Comparison of ENCODE assay signal across 20 cellular contexts in genomic region chr4:20591571-20592455, GRCh38.
A peak's percentile ranks its signal among the peaks of the same experiment; 100 is the strongest.
DNase-seq lines count a peak whose midpoint lies in the region; FAIRE-seq and TF ChIP-seq lines count a peak whose summit lies in the region.
"Had no signal": no experiment of that assay in that cellular context is flagged by ENCODE, and none has a peak within 500 bp of the region (broad histone marks: within the 10 kb centered on the region; RNA-seq: fewer than 3 reads in every experiment).

No MANE protein-coding gene starts in this region.

- TF ChIP-seq CTCF in VCaP (conservative IDR thresholded peaks at IDR 0.05), result no peak
- TF ChIP-seq CTCF in uterus (IDR thresholded peaks at IDR 0.05), result no peak

- no peak overlapping the region for H2BK12ac ChIP-seq in mesenchymal stem cell (ENCODE audit: low read length in 2 of 2)

- H2BK5ac ChIP-seq in mesenchymal stem cell (ENCODE audit: low read depth, low read length, poor library complexity, severe bottlenecking), result no peak overlapping the region

- no peak overlapping the region for H3K18ac ChIP-seq in mesenchymal stem cell (ENCODE audit: low read depth in 1 of 2, low read length in 2 of 2)

- 90% methylated on average over 4 of the region's 6 CpGs for WGBS in mesenchymal stem cell

- H3K14ac ChIP-seq in mesenchymal stem cell (ENCODE audit: low read length in 2 of 2), result no peak overlapping the region

- no peak overlapping the region for H3K23ac ChIP-seq in mesenchymal stem cell (ENCODE audit: low read length in 2 of 2)

- no peak overlapping the region for H2BK15ac ChIP-seq in mesenchymal stem cell (ENCODE audit: low read depth, poor library complexity, severe bottlenecking)

- no peak overlapping the region for H3K4ac ChIP-seq in mesenchymal stem cell (ENCODE audit: low read depth in 1 of 2, low read length in 2 of 2)

- H3K9ac ChIP-seq in mesenchymal stem cell (ENCODE audit: low read length), result peak overlapping the region; percentile 40
- H3K9ac ChIP-seq: BLaER1 treated with 17β-estradiol and CSF1 and Interleukin-3, amounts not matched to agents 10 nM and 100 nM; KMS-11 had no signal

- H3K27me3 ChIP-seq in mesenchymal stem cell (ENCODE audit: control insufficient read depth in 1 of 2, insufficient read depth in 1 of 2, low read length in 2 of 2) (no peaks in the 10 kb centered on the region), uterus (no peaks in the 10 kb centered on the region)
- H3K27me3 ChIP-seq: BLaER1 treated with 17β-estradiol and CSF1 and Interleukin-3, amounts not matched to agents 10 nM and 100 nM; Peyer's patch had no signal

- H2AK5ac ChIP-seq in mesenchymal stem cell (ENCODE audit: low read length, severe bottlenecking), result no peak overlapping the region

- H3K4me1 ChIP-seq in mesenchymal stem cell (ENCODE audit: control insufficient read depth, insufficient read depth, low read depth, low read length), result no peaks in the 10 kb centered on the region
- no peaks in the 10 kb centered on the region for H3K4me1 ChIP-seq in uterus
- H3K4me1 ChIP-seq: BLaER1 treated with 17β-estradiol and CSF1 and Interleukin-3, amounts not matched to agents 10 nM and 100 nM; Peyer's patch had no signal

- no peak overlapping the region for H4K91ac ChIP-seq in mesenchymal stem cell (ENCODE audit: low read length)

- no peak for TF ChIP-seq POLR2A in uterus (IDR thresholded peaks at IDR 0.05)

- DNase-seq in DMS79 treated with DMSO at 0.1 percent for 48 hours (lab: John Stamatoyannopoulos, UW) (peak; percentile 19), DMS79 (lab: John Stamatoyannopoulos, UW) (no peak), mesenchymal stem cell (no peak), uterus (no peak), RCC 7860 (ENCODE audit: low spot score) (no peak), kidney tubule cell (ENCODE audit: low spot score) (no peak)
- DNase-seq in stimulated activated CD4-positive, alpha-beta T cell treated with anti-CD3 and anti-CD28 coated beads, Interleukin-15, amount 100 ng/mL, for 24 hours, result no peak
- DNase-seq: 8988T, DMS 273 treated with DMSO at 0.1 percent for 48 hours, NCI-H1092, NCI-H146, NCI-H2081, NCI-H524, Peyer's patch, SHP77 had no signal

- no peak overlapping the region for H2AFZ ChIP-seq in mesenchymal stem cell (ENCODE audit: low read depth, low read length)

- H3K4me2 ChIP-seq in mesenchymal stem cell (ENCODE audit: low read length, poor library complexity, severe bottlenecking), result no peak overlapping the region
- H3K4me2 ChIP-seq: BLaER1 treated with 17β-estradiol and CSF1 and Interleukin-3, amounts not matched to agents 10 nM and 100 nM; KMS-11 had no signal

- H2BK120ac ChIP-seq in mesenchymal stem cell (ENCODE audit: low read depth, low read length), result no peak overlapping the region

- H3K4me3 ChIP-seq in mesenchymal stem cell (ENCODE audit: insufficient read depth in 1 of 2, low read depth in 1 of 2, low read length in 2 of 2), result no peak overlapping the region
- no peak overlapping the region for H3K4me3 ChIP-seq in uterus
- H3K4me3 ChIP-seq: BLaER1 treated with 17β-estradiol and CSF1 and Interleukin-3, amounts not matched to agents 10 nM and 100 nM; Peyer's patch had no signal

- H3K36me3 ChIP-seq in mesenchymal stem cell (ENCODE audit: control insufficient read depth in 1 of 2, insufficient read depth in 2 of 2, low read depth in 1 of 2, low read length in 2 of 2) (peaks cover 0 to 47% of the 10 kb centered on the region in 2 experiments), uterus (no peaks in the 10 kb centered on the region)
- H3K36me3 ChIP-seq: BLaER1 treated with 17β-estradiol and CSF1 and Interleukin-3, amounts not matched to agents 10 nM and 100 nM; Peyer's patch had no signal

- peak overlapping the region; percentile 34 for H3K27ac ChIP-seq in VCaP
- no peak overlapping the region for H3K27ac ChIP-seq in mesenchymal stem cell (ENCODE audit: low read length, poor library complexity, severe bottlenecking)
- peak overlapping the region; percentile 62 to 74 for H3K27ac ChIP-seq in uterus
- H3K27ac ChIP-seq: BLaER1 treated with 17β-estradiol and CSF1 and Interleukin-3, amounts not matched to agents 10 nM and 100 nM; KMS-11; Peyer's patch had no signal

- intact Hi-C loops in uterus (cut with DNase I; ENCODE audit: low total_unique reads), result no loop called here

- H3K9me3 ChIP-seq in mesenchymal stem cell (ENCODE audit: control insufficient read depth, low read length), result no peaks in the 10 kb centered on the region
- H3K9me3 ChIP-seq in uterus, result no peaks in the 10 kb centered on the region
- H3K9me3 ChIP-seq: BLaER1 treated with 17β-estradiol and CSF1 and Interleukin-3, amounts not matched to agents 10 nM and 100 nM; Peyer's patch had no signal

- H4K8ac ChIP-seq in mesenchymal stem cell (ENCODE audit: low read length), result no peak overlapping the region

- H3K79me1 ChIP-seq in mesenchymal stem cell (replicated peaks; ENCODE audit: low read length, poor library complexity, severe bottlenecking), result no peaks in the 10 kb centered on the region

- FAIRE-seq in RCC 7860 (lab: Jason Lieb, UNC), result no peak
- FAIRE-seq: H1, HepG2 had no signal
